Comparison of ENCODE assay signal across 15 cellular contexts in genomic region chr1:180150982-180151381, GRCh38. TPM values are rescaled to one million over a fixed set of nuclear protein-coding genes. Genes with fewer than 3 reads are reported as not detected.
A peak's percentile ranks its signal among the peaks of the same experiment; 100 is the strongest.
DNase-seq lines count a peak whose midpoint lies in the region; TF ChIP-seq lines count a peak whose summit lies in the region.
"Had no signal": no experiment of that assay in that cellular context is flagged by ENCODE, and none has a peak within 500 bp of the region (broad histone marks: within the 10 kb centered on the region; RNA-seq: fewer than 3 reads in every experiment).

No MANE protein-coding gene starts in this region.

- no peaks in the 10 kb centered on the region for H3K9me3 ChIP-seq in mesenchymal stem cell (ENCODE audit: control insufficient read depth, low read length)
- H3K9me3 ChIP-seq: thoracic aorta had no signal

- H4K91ac ChIP-seq in mesenchymal stem cell (ENCODE audit: low read length): no peak overlapping the region

- peak overlapping the region; percentile 39 for H3K4me3 Mint-ChIP-seq in Calu3 (ENCODE audit: low read depth, unreplicated experiment)
- no peak overlapping the region for H3K4me3 Mint-ChIP-seq in brain
- H3K4me3 Mint-ChIP-seq: activated naive CD8-positive, alpha-beta T cell treated with anti-CD3 and anti-CD28 coated beads, Interleukin-2, amount 10 ng/mL, durations not matched to agents 7 days and 5 days; effector memory CD8-positive, alpha-beta T cell had no signal

- no peak overlapping the region for H3K14ac ChIP-seq in mesenchymal stem cell (ENCODE audit: low read length in 2 of 2)

- H3K4me1 Mint-ChIP-seq in Calu3 (ENCODE audit: low read depth, unreplicated experiment) (peaks cover 40% of the 10 kb centered on the region), brain (peaks cover 10% of the 10 kb centered on the region)

- no peak overlapping the region for H2BK120ac ChIP-seq in mesenchymal stem cell (ENCODE audit: low read depth, low read length)

- peak overlapping the region; percentile 23 for H2AK5ac ChIP-seq in mesenchymal stem cell (ENCODE audit: low read length, severe bottlenecking)

- intact Hi-C loops in Calu3 (cut with micrococcal nuclease; ENCODE audit: unreplicated experiment): no loop called here

- peak overlapping the region; percentile 31 to 74 for H3K4ac ChIP-seq in mesenchymal stem cell (ENCODE audit: low read depth in 1 of 2, low read length in 2 of 2)

- H3K36me3 ChIP-seq in mesenchymal stem cell (ENCODE audit: control insufficient read depth in 1 of 2, insufficient read depth in 2 of 2, low read depth in 1 of 2, low read length in 2 of 2) (no peaks in the 10 kb centered on the region), H7 (replicated peaks; ENCODE audit: control insufficient read depth, insufficient read depth, low read length) (no peaks in the 10 kb centered on the region)
- H3K36me3 ChIP-seq: thoracic aorta had no signal

- H3K4me2 ChIP-seq in mesenchymal stem cell (ENCODE audit: low read length, poor library complexity, severe bottlenecking): no peak overlapping the region

- peak overlapping the region; percentile 24 to 55 for H2BK12ac ChIP-seq in mesenchymal stem cell (ENCODE audit: low read length in 2 of 2)

- peaks cover 33% of the 10 kb centered on the region for H3K36me3 Mint-ChIP-seq in Calu3 (ENCODE audit: insufficient read depth, unreplicated experiment)
- no peaks in the 10 kb centered on the region for H3K36me3 Mint-ChIP-seq in brain
- H3K36me3 Mint-ChIP-seq: activated naive CD8-positive, alpha-beta T cell treated with anti-CD3 and anti-CD28 coated beads, Interleukin-2, amount 10 ng/mL, durations not matched to agents 7 days and 5 days had no signal

- peak overlapping the region; percentile 72 for H3K27ac Mint-ChIP-seq in Calu3 (ENCODE audit: unreplicated experiment)
- peak overlapping the region in 3 of 5 experiments; percentile 8 to 91 (median 36) for H3K27ac Mint-ChIP-seq in brain
- H3K27ac Mint-ChIP-seq: activated naive CD8-positive, alpha-beta T cell treated with anti-CD3 and anti-CD28 coated beads, Interleukin-2, amount 10 ng/mL, durations not matched to agents 7 days and 5 days; effector memory CD8-positive, alpha-beta T cell had no signal

- H3K4me3 ChIP-seq in mesenchymal stem cell (ENCODE audit: insufficient read depth in 1 of 2, low read depth in 1 of 2, low read length in 2 of 2) (no peak overlapping the region), H7 (ENCODE audit: insufficient read depth, low read depth, low read length) (no peak overlapping the region)
- H3K4me3 ChIP-seq: thoracic aorta had no signal

- no peaks in the 10 kb centered on the region for H3K9me3 Mint-ChIP-seq in Calu3 (ENCODE audit: low read depth, unreplicated experiment)
- H3K9me3 Mint-ChIP-seq in brain: peaks cover 0 to 2% (median 0%) of the 10 kb centered on the region in 5 experiments
- H3K9me3 Mint-ChIP-seq: activated naive CD8-positive, alpha-beta T cell treated with anti-CD3 and anti-CD28 coated beads, Interleukin-2, amount 10 ng/mL, durations not matched to agents 7 days and 5 days; CD8-positive, alpha-beta memory T cell; effector memory CD8-positive, alpha-beta T cell had no signal

- DNase-seq in Calu3 (no peak), M059J (ENCODE audit: low read depth) (peak; percentile 55), mesenchymal stem cell (peak; percentile 51), NCI-H526 treated with DMSO at 0.1 percent for 48 hours (lab: John Stamatoyannopoulos, UW) (no peak), H7 (no peak), anterior cingulate cortex (lab: John Stamatoyannopoulos, UW) (no peak), amniotic stem cell (lab: John Stamatoyannopoulos, UW) (no peak)
- DNase-seq: activated naive CD8-positive, alpha-beta T cell treated with anti-CD3 and anti-CD28 coated beads, Interleukin-2, amount 10 ng/mL, durations not matched to agents 7 days and 5 days; CD8-positive, alpha-beta memory T cell; effector memory CD8-positive, alpha-beta T cell; NCI-H526; retina; T-helper 1 cell had no signal

- CTCF ChIA-PET in Calu3 (lab: Charles Lee): no interaction called here

- peak overlapping the region; percentile 13 for H2BK15ac ChIP-seq in mesenchymal stem cell (ENCODE audit: low read depth, poor library complexity, severe bottlenecking)

- no peak overlapping the region for H3K23ac ChIP-seq in mesenchymal stem cell (ENCODE audit: low read length in 2 of 2)

- H3K27me3 ChIP-seq in mesenchymal stem cell (ENCODE audit: control insufficient read depth in 1 of 2, insufficient read depth in 1 of 2, low read length in 2 of 2) (no peaks in the 10 kb centered on the region), H7 (ENCODE audit: control insufficient read depth, insufficient read depth, low read length) (peaks cover 16% of the 10 kb centered on the region; the same call in 1 of the 2 replicates)

- peaks cover 10% of the 10 kb centered on the region for H3K4me1 ChIP-seq in mesenchymal stem cell (ENCODE audit: control insufficient read depth, insufficient read depth, low read depth, low read length)

- TF ChIP-seq CTCF in Calu3 (IDR thresholded peaks at IDR 0.05; ENCODE audit: unreplicated experiment) (no peak), brain (conservative IDR thresholded peaks at IDR 0.05) (no peak)

- H3K27me3 Mint-ChIP-seq in Calu3 (ENCODE audit: unreplicated experiment) (no peaks in the 10 kb centered on the region), brain (peaks cover 27% of the 10 kb centered on the region)
- H3K27me3 Mint-ChIP-seq: CD8-positive, alpha-beta memory T cell; effector memory CD8-positive, alpha-beta T cell had no signal

- H3K9ac ChIP-seq in mesenchymal stem cell (ENCODE audit: low read length): no peak overlapping the region

- no TSS peak for BruUV-seq in Calu3 (replicated peaks; lab: Mats Ljungman, UMichigan)

- peak overlapping the region; percentile 73 for H4K8ac ChIP-seq in mesenchymal stem cell (ENCODE audit: low read length)

- H2BK5ac ChIP-seq in mesenchymal stem cell (ENCODE audit: low read depth, low read length, poor library complexity, severe bottlenecking): no peak overlapping the region

- WGBS in mesenchymal stem cell: 78% methylated on average over 1 of the region's 1 CpG

- peak overlapping the region; percentile 3 to 30 for H3K18ac ChIP-seq in mesenchymal stem cell (ENCODE audit: low read depth in 1 of 2, low read length in 2 of 2)

- H3K79me1 ChIP-seq in mesenchymal stem cell (replicated peaks; ENCODE audit: low read length, poor library complexity, severe bottlenecking): peaks cover 6% of the 10 kb centered on the region

- no peak overlapping the region for H2AFZ ChIP-seq in mesenchymal stem cell (ENCODE audit: low read depth, low read length)

- peak overlapping the region; percentile 30 for H3K27ac ChIP-seq in mesenchymal stem cell (ENCODE audit: low read length, poor library complexity, severe bottlenecking)
- H3K27ac ChIP-seq: thoracic aorta had no signal

RNA-seq across cellular contexts. Expression of gene QSOX1, which starts 3.7 kb away (rescaled TPM):
- 462 and 505 TPM in 2 replicates for total RNA-seq in Calu3 (2022)
- total RNA-seq in M059J (2014; rRNA removed; shearing (Covaris generic)): 258 and 330 TPM in 2 replicates
- polyA plus RNA-seq in brain (ENCODE audit: insufficient read depth, low read depth, low replicate concordance): 58.6 TPM
- polyA plus RNA-seq in mesenchymal stem cell (2013, experiment 1 of 2): 320 TPM
- polyA plus RNA-seq in mesenchymal stem cell (2013, experiment 2 of 2): 317 TPM
- total RNA-seq in H7 (2014; rRNA removed; shearing (Covaris generic)): 133 and 136 TPM in 2 replicates

Comparison
In these comparisons a context has a peak if more than half of its experiments do, and no peak if none do; other contexts are left out.
1. DNase-seq: peak in M059J (single experiment) and mesenchymal stem cell (single experiment); none in Calu3 (single experiment), NCI-H526 treated with DMSO at 0.1 percent for 48 hours (single experiment), H7 (single experiment), anterior cingulate cortex (0 of 58) and amniotic stem cell (single experiment).